ENCODE assay signal across 13 cellular contexts in the genomic region with DNA sequence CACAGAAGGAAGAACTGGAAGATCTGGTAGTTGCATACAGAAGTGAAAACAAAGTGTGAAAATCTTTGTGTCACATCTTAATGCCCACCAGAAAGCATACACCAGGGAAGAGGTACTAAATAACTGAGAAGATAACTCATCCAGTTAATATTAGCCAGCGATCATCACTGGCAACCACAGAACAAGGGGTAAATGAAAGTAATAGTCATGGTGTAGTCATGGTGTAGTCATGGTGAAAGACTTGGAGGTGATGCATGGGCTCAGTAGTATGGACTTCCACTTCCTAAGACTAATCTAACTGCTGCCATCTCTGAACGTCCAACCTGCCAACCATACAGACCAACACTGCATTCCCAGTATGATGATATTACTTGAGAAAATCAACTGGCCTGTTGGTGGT.
A peak's percentile ranks its signal among the peaks of the same experiment; 100 is the strongest.
DNase-seq lines count a peak whose midpoint lies in the region; ATAC-seq and TF ChIP-seq lines count a peak whose summit lies in the region.
"Had no signal": no experiment of that assay in that cellular context is flagged by ENCODE, and none has a peak within 500 bp of the region (broad histone marks: within the 10 kb centered on the region; RNA-seq: fewer than 3 reads in every experiment).

No MANE protein-coding gene starts in this region.

- DNase-seq in epithelial cell of proximal tubule (ENCODE audit: low read depth) (peak; percentile 57), body of pancreas (no peak), HPDE6-E6E7 (ENCODE audit: extremely low spot score) (no peak), OCI-M1 (lab: John Stamatoyannopoulos, UW) (no peak)
- DNase-seq: activated CD4-positive, alpha-beta T cell treated with anti-CD3 and anti-CD28 coated beads, Interleukin-2, amount 50 U/mL, for 4 hours; esophagus squamous epithelium; NCI-H2107; stimulated activated CD4-positive, alpha-beta T cell treated with anti-CD3 and anti-CD28 coated beads, Interleukin-4, amount 100 ng/mL, for 4 hours had no signal

- ATAC-seq in GM18508 (IDR thresholded peaks at IDR 0.05; ENCODE audit: insufficient read depth, unreplicated experiment): peak; percentile 54
- ATAC-seq in GM21619 (IDR thresholded peaks at IDR 0.05; ENCODE audit: unreplicated experiment): peak; percentile 76
- ATAC-seq in HG03457 (IDR thresholded peaks at IDR 0.05; ENCODE audit: unreplicated experiment): peak; percentile 74
- ATAC-seq in body of pancreas: no peak
- no peak for ATAC-seq in GM18519 (IDR thresholded peaks at IDR 0.05; ENCODE audit: low FRiP score, unreplicated experiment)

- 91 to 93% methylated on average over 2 of the region's 2 CpGs for whole genome bisulfite sequencing in body of pancreas, 2 donors

- H3K4me3 ChIP-seq in epithelial cell of proximal tubule (ENCODE audit: low read depth, low read length): no peak overlapping the region
- no peak overlapping the region for H3K4me3 ChIP-seq in body of pancreas
- H3K4me3 ChIP-seq: esophagus squamous epithelium had no signal

- TF ChIP-seq CTCF in epithelial cell of proximal tubule (conservative IDR thresholded peaks at IDR 0.05; ENCODE audit: low read depth, low read length) (no peak), body of pancreas (IDR thresholded peaks at IDR 0.05) (no peak)

- no peaks in the 10 kb centered on the region for H3K4me1 ChIP-seq in body of pancreas
- H3K4me1 ChIP-seq: esophagus squamous epithelium had no signal

- intact Hi-C loops in body of pancreas (cut with DNase I): no loop called here

- TF ChIP-seq POLR2A in body of pancreas (IDR thresholded peaks at IDR 0.05): no peak

- no peaks in the 10 kb centered on the region for H3K9me3 ChIP-seq in body of pancreas
- H3K9me3 ChIP-seq: esophagus squamous epithelium had no signal

- H3K27ac ChIP-seq in body of pancreas: no peak overlapping the region
- H3K27ac ChIP-seq: C4-2B, esophagus squamous epithelium had no signal

- no peaks in the 10 kb centered on the region for H3K36me3 ChIP-seq in body of pancreas (replicated peaks in 1 of 2; ENCODE audit: insufficient read depth in 1 of 2, low read depth in 2 of 2)
- H3K36me3 ChIP-seq: esophagus squamous epithelium had no signal

- H3K27me3 ChIP-seq in body of pancreas: no peaks in the 10 kb centered on the region
- H3K27me3 ChIP-seq: esophagus squamous epithelium had no signal

Comparison
In these comparisons a context has a peak if more than half of its experiments do, and no peak if none do; other contexts are left out.
1. ATAC-seq: peak in GM18508 (single experiment), GM21619 (single experiment) and HG03457 (single experiment); none in body of pancreas (single experiment) and GM18519 (single experiment).